18 cellular contexts compared by ENCODE assay signal in the genomic region with DNA sequence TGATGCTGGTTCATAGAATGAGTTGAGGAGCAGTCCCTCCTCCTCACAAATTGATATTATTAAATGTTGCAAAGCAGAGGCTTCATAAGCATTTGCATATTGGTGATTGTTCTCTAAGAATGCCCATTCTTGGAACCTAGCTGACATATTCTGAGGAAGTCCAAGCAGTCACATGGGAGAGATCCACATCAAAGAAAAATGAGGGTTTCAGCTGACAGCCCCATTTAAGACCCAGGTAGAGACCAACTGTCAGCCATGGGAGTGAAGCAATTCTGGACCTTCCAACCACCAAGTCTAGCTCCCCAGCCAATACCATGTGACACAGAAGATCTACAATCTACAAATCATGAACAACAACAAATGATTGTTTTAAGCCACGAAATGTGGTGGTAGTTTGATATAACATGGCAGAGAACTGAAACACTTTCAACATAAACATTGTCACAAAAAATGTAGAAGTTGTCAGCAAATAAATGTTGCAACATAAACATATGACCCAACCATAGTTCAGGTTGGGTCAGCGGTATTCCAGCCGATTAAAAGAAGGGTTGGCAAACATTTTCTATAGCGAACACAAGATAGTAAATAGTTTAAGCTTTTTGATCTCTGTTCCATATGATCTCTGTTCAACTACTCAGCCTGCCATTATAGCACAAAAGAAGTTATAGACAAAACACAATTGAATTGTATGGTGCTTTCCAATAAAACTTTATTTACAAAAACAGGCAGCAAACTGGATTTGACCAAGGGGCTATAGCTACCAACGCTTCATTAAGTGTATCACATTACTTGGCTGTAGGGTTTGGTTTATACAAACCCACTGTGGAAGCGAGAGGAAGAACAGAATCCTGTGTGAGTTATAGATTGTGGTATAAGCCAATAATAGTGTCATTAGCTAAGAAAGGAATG. TPM values are rescaled to one million over a fixed set of nuclear protein-coding genes. Genes with fewer than 3 reads are reported as not detected.
DNase-seq lines count a peak whose midpoint lies in the region; ATAC-seq, FAIRE-seq and TF ChIP-seq lines count a peak whose summit lies in the region.
"Had no signal": no experiment of that assay in that cellular context is flagged by ENCODE, and none has a peak within 500 bp of the region (broad histone marks: within the 10 kb centered on the region; RNA-seq: fewer than 3 reads in every experiment).

No MANE protein-coding gene starts in this region.

- H3K27ac Mint-ChIP-seq in activated naive CD8-positive, alpha-beta T cell treated with anti-CD3 and anti-CD28 coated beads, Interleukin-2, amount 10 ng/mL, durations not matched to agents 7 days and 5 days = peak overlapping the region; percentile 79
- no peak overlapping the region for H3K27ac Mint-ChIP-seq in activated naive CD8-positive, alpha-beta T cell treated with anti-CD3 and anti-CD28 coated beads, Interleukin-2, amount 50 U/mL, for 24 hours
- no peak overlapping the region for H3K27ac Mint-ChIP-seq in WTC11
- H3K27ac Mint-ChIP-seq: H9 had no signal

- POLR2A ChIA-PET in activated naive CD8-positive, alpha-beta T cell treated with anti-CD3 and anti-CD28 coated beads, Interleukin-2, amount 10 ng/mL, durations not matched to agents 7 days and 5 days (lab: Charles Lee) = interaction anchor here (1.0 to 2.5 kb wide), 4 partner anchors 10 to 35 kb away, joined by 3 to 21 read pairs (median 6); no protein-coding TSS in a partner anchor
- POLR2A ChIA-PET in WTC11 (lab: Charles Lee) = no interaction called here

- peaks cover 41% of the 10 kb centered on the region for H3K9me3 Mint-ChIP-seq in activated naive CD8-positive, alpha-beta T cell treated with anti-CD3 and anti-CD28 coated beads, Interleukin-2, amount 10 ng/mL, durations not matched to agents 7 days and 5 days
- H3K9me3 Mint-ChIP-seq in activated naive CD8-positive, alpha-beta T cell treated with anti-CD3 and anti-CD28 coated beads, Interleukin-2, amount 50 U/mL, for 24 hours = peaks cover 33% of the 10 kb centered on the region
- peaks cover 38% of the 10 kb centered on the region for H3K9me3 Mint-ChIP-seq in WTC11

- H3K27me3 ChIP-seq in neutrophil (no peaks in the 10 kb centered on the region), left ventricle myocardium inferior (ENCODE audit: low read depth) (no peaks in the 10 kb centered on the region)
- H3K27me3 ChIP-seq: BE2C had no signal

- CTCF ChIA-PET in WTC11 (lab: Charles Lee) = no interaction called here

- DNase-seq in activated naive CD8-positive, alpha-beta T cell treated with anti-CD3 and anti-CD28 coated beads, Interleukin-2, amount 10 ng/mL, durations not matched to agents 7 days and 5 days = no peak
- DNase-seq in activated naive CD8-positive, alpha-beta T cell treated with anti-CD3 and anti-CD28 coated beads, Interleukin-2, amount 50 U/mL, for 24 hours = no peak
- DNase-seq in HTR-8/SVneo (ENCODE audit: insufficient read length, low spot score) (no peak), WTC11 (ENCODE audit: low spot score) (no peak), left ventricle myocardium inferior (no peak)
- DNase-seq: ACHN; BE2C; C1 segment of cervical spinal cord; CD4-positive, alpha-beta memory T cell; DMS79 treated with DMSO at 0.1 percent for 48 hours; GF-D8; H9; IMR-90; KBM-7 had no signal

- H3K4me1 ChIP-seq in neutrophil (ENCODE audit: control insufficient read depth in 1 of 2, insufficient read depth in 1 of 2, low read depth in 1 of 2, low read length in 1 of 2) = peaks cover 20 to 28% of the 10 kb centered on the region in 2 experiments
- H3K4me1 ChIP-seq in left ventricle myocardium inferior = no peaks in the 10 kb centered on the region
- H3K4me1 ChIP-seq: BE2C had no signal

- peak overlapping the region; percentile 77 for H3K27ac ChIP-seq in neutrophil
- no peak overlapping the region for H3K27ac ChIP-seq in left ventricle myocardium inferior (replicated peaks)

- H3K4me1 Mint-ChIP-seq in activated naive CD8-positive, alpha-beta T cell treated with anti-CD3 and anti-CD28 coated beads, Interleukin-2, amount 10 ng/mL, durations not matched to agents 7 days and 5 days = peaks cover 27% of the 10 kb centered on the region
- peaks cover 3% of the 10 kb centered on the region for H3K4me1 Mint-ChIP-seq in activated naive CD8-positive, alpha-beta T cell treated with anti-CD3 and anti-CD28 coated beads, Interleukin-2, amount 50 U/mL, for 24 hours
- H3K4me1 Mint-ChIP-seq in WTC11 = no peaks in the 10 kb centered on the region

- intact Hi-C loops in left ventricle myocardium inferior (cut with micrococcal nuclease) = no loop called here

- ATAC-seq in activated naive CD8-positive, alpha-beta T cell treated with anti-CD3 and anti-CD28 coated beads, Interleukin-2, amount 10 ng/mL, durations not matched to agents 7 days and 5 days (ENCODE audit: low read depth) = peak; percentile 86
- ATAC-seq in activated naive CD8-positive, alpha-beta T cell treated with anti-CD3 and anti-CD28 coated beads, Interleukin-2, amount 50 U/mL, for 24 hours = no peak
- ATAC-seq in WTC11 (no peak), HG03196 (IDR thresholded peaks at IDR 0.05; ENCODE audit: unreplicated experiment) (no peak)

- H3K9me3 ChIP-seq in neutrophil = no peaks in the 10 kb centered on the region
- peaks cover 19% of the 10 kb centered on the region for H3K9me3 ChIP-seq in left ventricle myocardium inferior (replicated peaks)
- H3K9me3 ChIP-seq: BE2C had no signal

- FAIRE-seq in HTR-8/SVneo (lab: Jason Lieb, UNC) = peak; percentile 13
- FAIRE-seq: A204.1, H1 had no signal

- peaks cover 48% of the 10 kb centered on the region for H3K36me3 Mint-ChIP-seq in activated naive CD8-positive, alpha-beta T cell treated with anti-CD3 and anti-CD28 coated beads, Interleukin-2, amount 10 ng/mL, durations not matched to agents 7 days and 5 days
- peaks cover 5% of the 10 kb centered on the region for H3K36me3 Mint-ChIP-seq in activated naive CD8-positive, alpha-beta T cell treated with anti-CD3 and anti-CD28 coated beads, Interleukin-2, amount 50 U/mL, for 24 hours (ENCODE audit: low read depth)
- peaks cover 7% of the 10 kb centered on the region; the same call in 1 of the 2 replicates for H3K36me3 Mint-ChIP-seq in WTC11

- H3K27me3 Mint-ChIP-seq in activated naive CD8-positive, alpha-beta T cell treated with anti-CD3 and anti-CD28 coated beads, Interleukin-2, amount 10 ng/mL, durations not matched to agents 7 days and 5 days = no peaks in the 10 kb centered on the region
- H3K27me3 Mint-ChIP-seq in activated naive CD8-positive, alpha-beta T cell treated with anti-CD3 and anti-CD28 coated beads, Interleukin-2, amount 50 U/mL, for 24 hours = no peaks in the 10 kb centered on the region
- H3K27me3 Mint-ChIP-seq in WTC11 (ENCODE audit: low read depth) = peaks cover 3% of the 10 kb centered on the region; the same call in 1 of the 2 replicates
- H3K27me3 Mint-ChIP-seq: CD4-positive, alpha-beta memory T cell had no signal

- H3K4me3 ChIP-seq in neutrophil (ENCODE audit: low read depth in 1 of 2, low read length in 1 of 2) (peak overlapping the region in 1 of 2 experiments; percentile 22), left ventricle myocardium inferior (no peak overlapping the region)

- peak overlapping the region; percentile 50 for H3K4me3 Mint-ChIP-seq in activated naive CD8-positive, alpha-beta T cell treated with anti-CD3 and anti-CD28 coated beads, Interleukin-2, amount 10 ng/mL, durations not matched to agents 7 days and 5 days
- no peak overlapping the region for H3K4me3 Mint-ChIP-seq in activated naive CD8-positive, alpha-beta T cell treated with anti-CD3 and anti-CD28 coated beads, Interleukin-2, amount 50 U/mL, for 24 hours
- no peak overlapping the region for H3K4me3 Mint-ChIP-seq in WTC11
- H3K4me3 Mint-ChIP-seq: CD4-positive, alpha-beta memory T cell; H9 had no signal

- H3K36me3 ChIP-seq in neutrophil (no peaks in the 10 kb centered on the region), left ventricle myocardium inferior (no peaks in the 10 kb centered on the region)
- H3K36me3 ChIP-seq: BE2C had no signal

- TF ChIP-seq CTCF in WTC11 (IDR thresholded peaks at IDR 0.05) = no peak
- TF ChIP-seq CTCF in neutrophil (IDR thresholded peaks at IDR 0.05) = peak; percentile 7
- no peak for TF ChIP-seq CTCF in left ventricle myocardium inferior (IDR thresholded peaks at IDR 0.05; ENCODE audit: borderline replicate concordance)

TF ChIP-seq in WTC11, 78 proteins besides CTCF, POLR2A, EP300 and RAD21:
- TF ChIP-seq GABPB1 (CRISPR knock-in tag; IDR thresholded peaks at IDR 0.05) = peak; percentile 80
- TF ChIP-seq CREM (CRISPR knock-in tag; IDR thresholded peaks at IDR 0.05) = no peak
- TF ChIP-seq CBFB (CRISPR knock-in tag; IDR thresholded peaks at IDR 0.05; ENCODE audit: low read depth) = no peak
- TF ChIP-seq HMGA2 (CRISPR knock-in tag; IDR thresholded peaks at IDR 0.05) = no peak
- TF ChIP-seq ZNF423 (CRISPR knock-in tag; IDR thresholded peaks at IDR 0.05) = no peak
- no peak for TF ChIP-seq SMAD4 (CRISPR knock-in tag; IDR thresholded peaks at IDR 0.05)
- TF ChIP-seq, protein P1, sequence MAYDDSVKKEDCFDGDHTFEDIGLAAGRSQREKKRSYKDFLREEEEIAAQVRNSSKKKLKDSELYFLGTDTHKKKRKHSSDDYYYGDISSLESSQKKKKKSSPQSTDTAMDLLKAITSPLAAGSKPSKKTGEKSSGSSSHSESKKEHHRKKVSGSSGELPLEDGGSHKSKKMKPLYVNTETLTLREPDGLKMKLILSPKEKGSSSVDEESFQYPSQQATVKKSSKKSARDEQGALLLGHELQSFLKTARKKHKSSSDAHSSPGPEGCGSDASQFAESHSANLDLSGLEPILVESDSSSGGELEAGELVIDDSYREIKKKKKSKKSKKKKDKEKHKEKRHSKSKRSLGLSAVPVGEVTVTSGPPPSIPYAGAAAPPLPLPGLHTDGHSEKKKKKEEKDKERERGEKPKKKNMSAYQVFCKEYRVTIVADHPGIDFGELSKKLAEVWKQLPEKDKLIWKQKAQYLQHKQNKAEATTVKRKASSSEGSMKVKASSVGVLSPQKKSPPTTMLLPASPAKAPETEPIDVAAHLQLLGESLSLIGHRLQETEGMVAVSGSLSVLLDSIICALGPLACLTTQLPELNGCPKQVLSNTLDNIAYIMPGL (CRISPR knock-in tag; IDR thresholded peaks at IDR 0.05) = no peak
TF ChIP-seq in WTC11: peak in this region for 1.

RNA-seq across cellular contexts. Expression of a gene that starts 41.4 kb away (rescaled TPM):
- 10 to 100 TPM; 23.4 to 24.2 TPM for total RNA-seq in activated naive CD8-positive, alpha-beta T cell treated with anti-CD3 and anti-CD28 coated beads, Interleukin-2, amount 10 ng/mL, durations not matched to agents 7 days and 5 days
- total RNA-seq in WTC11 (2021) = 7.7 to 9.8 TPM (median 9.1 TPM) in 3 replicates
- total RNA-seq in left ventricle myocardium inferior = 14.7 TPM
